Comparison of ENCODE assay signal across 8 cellular contexts in the genomic region with DNA sequence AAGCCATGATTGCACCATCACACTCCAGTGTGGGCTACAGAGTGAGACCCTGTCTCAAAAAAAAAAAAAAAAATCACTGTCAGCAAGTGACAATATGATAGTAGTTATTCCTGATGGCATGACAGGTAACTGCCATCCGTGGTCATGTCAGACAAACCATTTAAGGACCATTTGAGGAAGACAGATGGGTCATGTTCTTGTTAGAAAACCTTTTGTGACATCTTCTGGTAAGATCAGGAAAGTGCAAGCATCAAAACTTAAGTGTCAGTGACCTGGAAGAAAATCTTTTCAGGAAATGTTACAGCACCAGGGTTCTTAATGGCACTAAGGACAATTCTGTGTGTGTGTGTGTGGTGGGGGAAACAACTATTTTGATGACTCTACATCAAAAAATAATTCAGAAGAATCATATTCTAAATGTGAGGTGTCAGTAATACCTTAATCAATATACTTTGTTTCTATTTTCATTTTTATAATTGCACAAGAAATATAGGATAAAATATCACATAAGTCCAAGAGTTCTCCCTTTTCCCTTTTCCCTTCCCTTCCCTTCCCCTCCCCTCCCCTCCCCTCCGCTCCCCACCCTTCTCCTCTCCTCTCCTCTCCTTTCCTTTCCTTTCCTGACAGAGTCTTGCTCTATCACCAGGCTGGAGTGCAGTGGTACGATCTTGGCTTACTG. TPM values are rescaled to one million over a fixed set of nuclear protein-coding genes. Genes with fewer than 3 reads are reported as not detected.
A peak's percentile ranks its signal among the peaks of the same experiment; 100 is the strongest.
DNase-seq lines count a peak whose midpoint lies in the region; ATAC-seq, FAIRE-seq and TF ChIP-seq lines count a peak whose summit lies in the region.

No MANE protein-coding gene starts in this region.

- H3K79me2 ChIP-seq in OCI-LY3 (ENCODE audit: low read length), result no peaks in the 10 kb centered on the region

- no peak overlapping the region for H3K4me2 ChIP-seq in OCI-LY3 (ENCODE audit: low read length)

- DNase-seq in A673 (ENCODE audit: low spot score), result peak; percentile 51
- DNase-seq in GM12891 (ENCODE audit: insufficient read length, low spot score), result no peak
- DNase-seq in fibroblast of gingiva (ENCODE audit: low read depth), result peak; percentile 37
- DNase-seq in testis, result no peak
- DNase-seq in GDM1 (lab: John Stamatoyannopoulos, UW), result no peak

- no peak for ATAC-seq in GM19328 (IDR thresholded peaks at IDR 0.05; ENCODE audit: unreplicated experiment)
- ATAC-seq in activated CD4-positive, CD25-positive, alpha-beta regulatory T cell treated with anti-CD3 and anti-CD28 coated beads, Interleukin-2, amount 50 U/mL, for 24 hours, result no peak

- TF ChIP-seq POLR2A in GM12891 (IDR thresholded peaks at IDR 0.05; ENCODE audit: low read depth, low read length) (no peak), testis (IDR thresholded peaks at IDR 0.05) (no peak)

- no peak overlapping the region for H2AFZ ChIP-seq in OCI-LY3 (ENCODE audit: low read depth, low read length)

- intact Hi-C loops in A673 (cut with micrococcal nuclease; ENCODE audit: unreplicated experiment), result loop anchor here (5.0 kb wide), 3 partner anchors 352 to 467 kb away; a partner anchor contains a TSS
- intact Hi-C loops in testis (cut with DNase I; ENCODE audit: low total_unique reads), result no loop called here

- H3K4me3 ChIP-seq in A673 (ENCODE audit: low read depth, low read length, poor library complexity, severe bottlenecking), result no peak overlapping the region
- no peak overlapping the region for H3K4me3 ChIP-seq in OCI-LY3 (ENCODE audit: low read length)
- no peak overlapping the region for H3K4me3 ChIP-seq in testis

- H3K36me3 ChIP-seq in A673 (ENCODE audit: insufficient read depth, low read length, poor library complexity, severe bottlenecking), result no peaks in the 10 kb centered on the region
- H3K36me3 ChIP-seq in OCI-LY3 (replicated peaks; ENCODE audit: low read depth, low read length), result peaks cover 11% of the 10 kb centered on the region
- H3K36me3 ChIP-seq in testis (ENCODE audit: low read depth, missing control alignments), result no peaks in the 10 kb centered on the region

- H3K9me3 ChIP-seq in A673 (ENCODE audit: low read depth, low read length, poor library complexity, severe bottlenecking) (no peaks in the 10 kb centered on the region), OCI-LY3 (ENCODE audit: insufficient read depth, low read length) (no peaks in the 10 kb centered on the region), testis (no peaks in the 10 kb centered on the region)

- no peak overlapping the region for H3K27ac ChIP-seq in A673 (ENCODE audit: low read depth, low read length, poor library complexity, severe bottlenecking)
- H3K27ac ChIP-seq in OCI-LY3 (ENCODE audit: low read length), result no peak overlapping the region
- H3K27ac ChIP-seq in testis, result no peak overlapping the region

- CTCF ChIA-PET in A673 (lab: Charles Lee), result interaction anchor here (0.6 kb wide), 2 partner anchors 11 to 522 kb away, joined by 5 to 12 read pairs; no protein-coding TSS in a partner anchor

- no peak overlapping the region for H3K9ac ChIP-seq in OCI-LY3 (ENCODE audit: low read length)

- FAIRE-seq in GM12891 (lab: Jason Lieb, UNC), result peak; percentile 31

- H3K4me1 ChIP-seq in A673 (ENCODE audit: insufficient read depth, low read length, poor library complexity, severe bottlenecking) (no peaks in the 10 kb centered on the region), OCI-LY3 (ENCODE audit: low read length) (peaks cover 9% of the 10 kb centered on the region), testis (no peaks in the 10 kb centered on the region)

- no TSS peak for BruUV-seq in A673 (replicated peaks; lab: Mats Ljungman, UMichigan)

- H4K20me1 ChIP-seq in OCI-LY3 (ENCODE audit: insufficient read depth, low read length), result no peaks in the 10 kb centered on the region

- POLR2A ChIA-PET in A673 (lab: Charles Lee; ENCODE audit: low non-redundant PET), result no interaction called here

- 63 to 73% methylated on average over 3 of the region's 3 CpGs for WGBS in testis, 2 donors

- TF ChIP-seq CTCF in A673 (conservative IDR thresholded peaks at IDR 0.05; ENCODE audit: low read depth, low read length) (peak; percentile 60), OCI-LY3 (IDR thresholded peaks at IDR 0.05; ENCODE audit: low read depth, low read length) (peak; percentile 52), testis (IDR thresholded peaks at IDR 0.05) (peak in 2 of 3 experiments; percentile 37 to 38)

- H3K27me3 ChIP-seq in A673 (replicated peaks; ENCODE audit: insufficient read depth, low read depth, low read length, poor library complexity) (no peaks in the 10 kb centered on the region), OCI-LY3 (ENCODE audit: low read depth, low read length) (no peaks in the 10 kb centered on the region), testis (no peaks in the 10 kb centered on the region)

TF ChIP-seq in GM12891, 5 proteins besides CTCF, POLR2A, EP300 and RAD21:
- peak; percentile 24; the same call in 1 of the 2 replicates for TF ChIP-seq SPI1 (IDR thresholded peaks at IDR 0.05; ENCODE audit: low read depth, low read length)
- TF ChIP-seq PAX5 (IDR thresholded peaks at IDR 0.05; ENCODE audit: insufficient read depth, low read length, severe bottlenecking), result no peak

RNA-seq across cellular contexts. Expression of a gene that starts 17.8 kb away (rescaled TPM):
- total RNA-seq in A673 (2021) (21.0 and 22.1 TPM in 2 replicates), testis (10 to 100 TPM; 25.3 to 32.1 TPM)
- 8.1 TPM for polyA plus RNA-seq in GM12891 (2012; ENCODE audit: low read depth, missing spikeins)
- 50.1 TPM for polyA plus RNA-seq in testis (ENCODE audit: insufficient read depth, low read depth, low replicate concordance)

RNA-seq across cellular contexts. Expression of a gene that starts 43.6 kb away (rescaled TPM):
- total RNA-seq in A673 (2021) (not detected in 2 replicates), testis (100 to 1,000 TPM in 1 of 2 donors, 10 to 100 TPM in 1; 85.8 to 116 TPM)
- 0.06 TPM for polyA plus RNA-seq in GM12891 (2012; ENCODE audit: low read depth, missing spikeins)
- polyA plus RNA-seq in testis (ENCODE audit: insufficient read depth, low read depth, low replicate concordance), result 165 TPM

Comparison
In these comparisons a context has a peak if more than half of its experiments do, and no peak if none do; other contexts are left out.
1. DNase-seq: peak in A673 (single experiment) and fibroblast of gingiva (single experiment); none in GM12891 (single experiment), testis (single experiment) and GDM1 (single experiment).
2. RNA of a gene that starts 43.6 kb away (total RNA-seq): 85.8 to 116 TPM in testis; not detected in A673; every median in the first group is over 10 times any median in the second.
3. Peak in every context shown above with its lines, with median percentiles within 50 percentile points of each other: CTCF ChIP-seq.